Comparison of ENCODE assay signal across 23 cellular contexts in genomic region chr14:48247972-48248371, GRCh38.
"Had no signal": no experiment of that assay in that cellular context is flagged by ENCODE, and none has a peak within 500 bp of the region (broad histone marks: within the 10 kb centered on the region; RNA-seq: fewer than 3 reads in every experiment).

No MANE protein-coding gene starts in this region.

- DNase-seq: activated CD4-positive, alpha-beta T cell treated with anti-CD3 and anti-CD28 coated beads, Interleukin-2, amount 10 ng/mL, durations not matched to agents 7 days and 5 days; activated CD4-positive, CD25-positive, alpha-beta regulatory T cell treated with anti-CD3 and anti-CD28 coated beads, Interleukin-2, amount 50 U/mL, for 72 hours; activated CD8-positive, alpha-beta memory T cell treated with anti-CD3 and anti-CD28 coated beads, Interleukin-2, amount 10 ng/mL, durations not matched to agents 7 days and 5 days; activated CD8-positive, alpha-beta T cell treated with anti-CD3 and anti-CD28 coated beads for 36 hours; activated effector memory CD4-positive, alpha-beta T cell treated with anti-CD3 and anti-CD28 coated beads, Interleukin-2, amount 50 U/mL, for 16 hours; activated T-cell treated with anti-CD3 and anti-CD28 coated beads for 4 hours; adrenal gland; brain microvascular endothelial cell; caudate nucleus; effector memory CD4-positive, alpha-beta T cell; foreskin melanocyte; left lung; naive thymus-derived CD8-positive, alpha-beta T cell; stimulated activated CD4-positive, alpha-beta T cell treated with anti-CD3 and anti-CD28 coated beads, Interleukin-2, amount 100 ng/mL, for 48 hours; stimulated activated CD8-positive, alpha-beta memory T cell treated with anti-CD3 and anti-CD28 coated beads, Interleukin-4, amount 100 ng/mL, for 48 hours; stimulated activated naive B cell treated with anti-CD40 and anti-IgM and Interleukin-4, amounts not matched to agents 10 μg/mL and 1 μg/mL and 100 μg/mL, for 72 hours; testis; trophoblast cell had no signal

- H3K27me3 ChIP-seq: adrenal gland, ascending aorta, brain microvascular endothelial cell, left lung, testis had no signal

- H3K27ac ChIP-seq: adrenal gland, ascending aorta, brain microvascular endothelial cell, left lung, testis, VCaP had no signal

- H3K27me3 Mint-ChIP-seq: activated CD4-positive, alpha-beta T cell treated with anti-CD3 and anti-CD28 coated beads, Interleukin-2, amount 10 ng/mL, durations not matched to agents 7 days and 5 days; activated CD8-positive, alpha-beta memory T cell treated with anti-CD3 and anti-CD28 coated beads, Interleukin-2, amount 10 ng/mL, durations not matched to agents 7 days and 5 days; activated CD8-positive, alpha-beta T cell treated with anti-CD3 and anti-CD28 coated beads for 36 hours; naive thymus-derived CD8-positive, alpha-beta T cell; progenitor cell of endocrine pancreas; stimulated activated naive B cell treated with anti-CD40 and anti-IgM and Interleukin-4, amounts not matched to agents 10 μg/mL and 1 μg/mL and 100 μg/mL, for 72 hours had no signal

- H3K4me1 Mint-ChIP-seq: activated CD4-positive, alpha-beta T cell treated with anti-CD3 and anti-CD28 coated beads, Interleukin-2, amount 10 ng/mL, durations not matched to agents 7 days and 5 days; activated CD8-positive, alpha-beta memory T cell treated with anti-CD3 and anti-CD28 coated beads, Interleukin-2, amount 10 ng/mL, durations not matched to agents 7 days and 5 days; mesothelial cell of epicardium; naive thymus-derived CD8-positive, alpha-beta T cell; stimulated activated naive B cell treated with anti-CD40 and anti-IgM and Interleukin-4, amounts not matched to agents 10 μg/mL and 1 μg/mL and 100 μg/mL, for 72 hours had no signal

- H3K4me3 Mint-ChIP-seq: activated CD4-positive, alpha-beta T cell treated with anti-CD3 and anti-CD28 coated beads, Interleukin-2, amount 10 ng/mL, durations not matched to agents 7 days and 5 days; activated CD8-positive, alpha-beta memory T cell treated with anti-CD3 and anti-CD28 coated beads, Interleukin-2, amount 10 ng/mL, durations not matched to agents 7 days and 5 days; activated CD8-positive, alpha-beta T cell treated with anti-CD3 and anti-CD28 coated beads for 36 hours; mesothelial cell of epicardium; naive thymus-derived CD8-positive, alpha-beta T cell; stimulated activated naive B cell treated with anti-CD40 and anti-IgM and Interleukin-4, amounts not matched to agents 10 μg/mL and 1 μg/mL and 100 μg/mL, for 72 hours had no signal

- H3K4me1 ChIP-seq: ascending aorta, left lung, testis had no signal

- H3K27ac Mint-ChIP-seq: activated CD4-positive, alpha-beta T cell treated with anti-CD3 and anti-CD28 coated beads, Interleukin-2, amount 10 ng/mL, durations not matched to agents 7 days and 5 days; activated CD8-positive, alpha-beta memory T cell treated with anti-CD3 and anti-CD28 coated beads, Interleukin-2, amount 10 ng/mL, durations not matched to agents 7 days and 5 days; activated CD8-positive, alpha-beta T cell treated with anti-CD3 and anti-CD28 coated beads for 36 hours; mesothelial cell of epicardium; naive thymus-derived CD8-positive, alpha-beta T cell; progenitor cell of endocrine pancreas; stimulated activated naive B cell treated with anti-CD40 and anti-IgM and Interleukin-4, amounts not matched to agents 10 μg/mL and 1 μg/mL and 100 μg/mL, for 72 hours had no signal

- H3K9me3 Mint-ChIP-seq: activated CD4-positive, alpha-beta T cell treated with anti-CD3 and anti-CD28 coated beads, Interleukin-2, amount 10 ng/mL, durations not matched to agents 7 days and 5 days; activated CD8-positive, alpha-beta T cell treated with anti-CD3 and anti-CD28 coated beads for 36 hours; mesothelial cell of epicardium; stimulated activated naive B cell treated with anti-CD40 and anti-IgM and Interleukin-4, amounts not matched to agents 10 μg/mL and 1 μg/mL and 100 μg/mL, for 72 hours had no signal

- H3K4me3 ChIP-seq: adrenal gland, ascending aorta, left lung, testis had no signal

- H3K9me3 ChIP-seq: adrenal gland, ascending aorta, left lung, testis had no signal

- H3K36me3 ChIP-seq: adrenal gland, ascending aorta, brain microvascular endothelial cell, left lung had no signal

- H3K36me3 Mint-ChIP-seq: activated CD8-positive, alpha-beta memory T cell treated with anti-CD3 and anti-CD28 coated beads, Interleukin-2, amount 10 ng/mL, durations not matched to agents 7 days and 5 days; activated naive CD4-positive, alpha-beta T cell treated with anti-CD3 and anti-CD28 coated beads, Interleukin-2, amount 50 U/mL, for 72 hours; mesothelial cell of epicardium; naive thymus-derived CD8-positive, alpha-beta T cell; stimulated activated naive B cell treated with anti-CD40 and anti-IgM and Interleukin-4, amounts not matched to agents 10 μg/mL and 1 μg/mL and 100 μg/mL, for 72 hours had no signal
